In genomic region chr11:11373934-11374333, GRCh38 we compare ENCODE assay signal across 1 cellular context.
TF ChIP-seq lines count a peak whose summit lies in the region.

No MANE protein-coding gene starts in this region.

TF ChIP-seq in GM23338, 12 proteins besides CTCF, POLR2A, EP300 and RAD21 (continued from another document):
- TF ChIP-seq, protein P1, sequence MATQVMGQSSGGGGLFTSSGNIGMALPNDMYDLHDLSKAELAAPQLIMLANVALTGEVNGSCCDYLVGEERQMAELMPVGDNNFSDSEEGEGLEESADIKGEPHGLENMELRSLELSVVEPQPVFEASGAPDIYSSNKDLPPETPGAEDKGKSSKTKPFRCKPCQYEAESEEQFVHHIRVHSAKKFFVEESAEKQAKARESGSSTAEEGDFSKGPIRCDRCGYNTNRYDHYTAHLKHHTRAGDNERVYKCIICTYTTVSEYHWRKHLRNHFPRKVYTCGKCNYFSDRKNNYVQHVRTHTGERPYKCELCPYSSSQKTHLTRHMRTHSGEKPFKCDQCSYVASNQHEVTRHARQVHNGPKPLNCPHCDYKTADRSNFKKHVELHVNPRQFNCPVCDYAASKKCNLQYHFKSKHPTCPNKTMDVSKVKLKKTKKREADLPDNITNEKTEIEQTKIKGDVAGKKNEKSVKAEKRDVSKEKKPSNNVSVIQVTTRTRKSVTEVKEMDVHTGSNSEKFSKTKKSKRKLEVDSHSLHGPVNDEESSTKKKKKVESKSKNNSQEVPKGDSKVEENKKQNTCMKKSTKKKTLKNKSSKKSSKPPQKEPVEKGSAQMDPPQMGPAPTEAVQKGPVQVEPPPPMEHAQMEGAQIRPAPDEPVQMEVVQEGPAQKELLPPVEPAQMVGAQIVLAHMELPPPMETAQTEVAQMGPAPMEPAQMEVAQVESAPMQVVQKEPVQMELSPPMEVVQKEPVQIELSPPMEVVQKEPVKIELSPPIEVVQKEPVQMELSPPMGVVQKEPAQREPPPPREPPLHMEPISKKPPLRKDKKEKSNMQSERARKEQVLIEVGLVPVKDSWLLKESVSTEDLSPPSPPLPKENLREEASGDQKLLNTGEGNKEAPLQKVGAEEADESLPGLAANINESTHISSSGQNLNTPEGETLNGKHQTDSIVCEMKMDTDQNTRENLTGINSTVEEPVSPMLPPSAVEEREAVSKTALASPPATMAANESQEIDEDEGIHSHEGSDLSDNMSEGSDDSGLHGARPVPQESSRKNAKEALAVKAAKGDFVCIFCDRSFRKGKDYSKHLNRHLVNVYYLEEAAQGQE (IDR thresholded peaks at IDR 0.05; ENCODE audit: unreplicated experiment) = no peak
